24 cellular contexts compared by ENCODE assay signal in genomic region chr4:34193451-34194154, GRCh38.
A peak's percentile ranks its signal among the peaks of the same experiment; 100 is the strongest.
DNase-seq lines count a peak whose midpoint lies in the region; ATAC-seq and TF ChIP-seq lines count a peak whose summit lies in the region.
"Had no signal": no experiment of that assay in that cellular context is flagged by ENCODE, and none has a peak within 500 bp of the region (broad histone marks: within the 10 kb centered on the region; RNA-seq: fewer than 3 reads in every experiment).

No MANE protein-coding gene starts in this region.

- H3K9me3 ChIP-seq in IMR-90 (ENCODE audit: control insufficient read depth, insufficient read depth, low read length): no peaks in the 10 kb centered on the region
- no peaks in the 10 kb centered on the region for H3K9me3 ChIP-seq in neuronal stem cell (replicated peaks in 1 of 2; ENCODE audit: control insufficient read depth in 2 of 2, insufficient read depth in 1 of 2, low read depth in 1 of 2, low read length in 2 of 2)
- H3K9me3 ChIP-seq: BLaER1, body of pancreas, colonic mucosa, left ventricle myocardium inferior, upper lobe of left lung had no signal

- peaks cover 9% of the 10 kb centered on the region for H3K9me3 Mint-ChIP-seq in mesothelial cell of epicardium
- H3K9me3 Mint-ChIP-seq: neural crest cell had no signal

- DNase-seq in A172 (ENCODE audit: low spot score): peak; percentile 32
- peak; percentile 50 for DNase-seq in IMR-90
- DNase-seq in cardiac fibroblast (ENCODE audit: low read depth in 2 of 2): peak; percentile 48 to 54
- DNase-seq in fibroblast of villous mesenchyme (ENCODE audit: low read depth): peak; percentile 42
- no peak for DNase-seq in neuronal stem cell (ENCODE audit: low spot score)
- no peak for DNase-seq in pons (ENCODE audit: low spot score)
- DNase-seq in mesothelial cell of epicardium (ENCODE audit: low spot score in 2 of 2, unreplicated experiment in 2 of 2): no peak
- DNase-seq in 8988T: no peak
- DNase-seq: activated CD4-positive, alpha-beta T cell treated with anti-CD3 and anti-CD28 coated beads for 36 hours; activated naive CD4-positive, alpha-beta T cell treated with anti-CD3 and anti-CD28 coated beads, Interleukin-2, amount 50 U/mL, for 16 hours; activated T-cell treated with anti-CD3 and anti-CD28 coated beads, Interleukin-2, amount 50 U/mL, for 72 hours; body of pancreas; Calu3; colonic mucosa; left ventricle myocardium inferior; MM.1S; NCI-H1436; NCI-H2171; NCI-H69; stimulated activated CD4-positive, alpha-beta T cell treated with anti-CD3 and anti-CD28 coated beads, Interleukin-12 subunit alpha, Interleukin-12 subunit beta, amount 100 ng/mL, for 4 hours; T-helper 1 cell; upper lobe of left lung had no signal

- peak overlapping the region; percentile 81 for H2BK5ac ChIP-seq in IMR-90 (ENCODE audit: low read depth, low read length, poor library complexity, severe bottlenecking)
- no peak overlapping the region for H2BK5ac ChIP-seq in neuronal stem cell (ENCODE audit: low read length)

- 0 out of 2 replicates have a peak overlapping the region, but pooled peaks have one; percentile 13 for H3K23ac ChIP-seq in IMR-90 (ENCODE audit: low read depth, low read length)
- H3K23ac ChIP-seq in neuronal stem cell (ENCODE audit: low read depth, low read length, poor library complexity): no peak overlapping the region

- no peak overlapping the region for H2AK9ac ChIP-seq in IMR-90 (replicated peaks; ENCODE audit: low read depth, low read length, poor library complexity)

- no peaks in the 10 kb centered on the region for H4K20me1 ChIP-seq in IMR-90 (ENCODE audit: insufficient read depth, low read length)
- H4K20me1 ChIP-seq: BLaER1 had no signal

- H2AK5ac ChIP-seq in IMR-90 (ENCODE audit: low read depth, low read length): peak overlapping the region; percentile 86; the same call in 1 of the 2 replicates
- no peak overlapping the region for H2AK5ac ChIP-seq in neuronal stem cell (ENCODE audit: low read depth, low read length)

- H3K79me1 ChIP-seq in IMR-90 (ENCODE audit: low read depth in 1 of 2, low read length in 2 of 2): no peaks in the 10 kb centered on the region
- H3K79me1 ChIP-seq in neuronal stem cell (ENCODE audit: low read depth, low read length): no peaks in the 10 kb centered on the region

- in situ Hi-C loops in IMR-90 (cut with MboI; ENCODE audit: low sequenced_read_pairs): no loop called here

- H2BK12ac ChIP-seq in neuronal stem cell (ENCODE audit: low read length): no peak overlapping the region

- CTCF ChIA-PET in IMR-90 (lab: Yijun Ruan, JAX): no interaction called here

- TF ChIP-seq CTCF in IMR-90 (conservative IDR thresholded peaks at IDR 0.05; ENCODE audit: low read depth, low read length): no peak
- no peak for TF ChIP-seq CTCF in cardiac fibroblast (IDR thresholded peaks at IDR 0.05; ENCODE audit: low read depth, low read length)
- TF ChIP-seq CTCF in fibroblast of villous mesenchyme (IDR thresholded peaks at IDR 0.05; ENCODE audit: insufficient read depth, low read depth, low read length): no peak
- no peak for TF ChIP-seq CTCF in mesothelial cell of epicardium (IDR thresholded peaks at IDR 0.05; ENCODE audit: unreplicated experiment)

- no peak overlapping the region; the same call in 1 of the 2 replicates for H3K56ac ChIP-seq in IMR-90 (ENCODE audit: extremely low read depth, insufficient read depth, low read length)

- H3K27me3 ChIP-seq in IMR-90 (ENCODE audit: control insufficient read depth, insufficient read depth, low read length): no peaks in the 10 kb centered on the region
- H3K27me3 ChIP-seq in neuronal stem cell (ENCODE audit: control insufficient read depth in 3 of 3, insufficient read depth in 3 of 3, low read depth in 1 of 3, low read length in 3 of 3): no peaks in the 10 kb centered on the region
- H3K27me3 ChIP-seq: BLaER1, body of pancreas, colonic mucosa, upper lobe of left lung had no signal

- H3K36me3 Mint-ChIP-seq in mesothelial cell of epicardium: no peaks in the 10 kb centered on the region

- H3K27ac ChIP-seq in IMR-90 (ENCODE audit: insufficient read depth, low read length) (no peak overlapping the region), neuronal stem cell (replicated peaks; ENCODE audit: low read length) (no peak overlapping the region)
- H3K27ac ChIP-seq: BLaER1, body of pancreas, colonic mucosa, left ventricle myocardium inferior, upper lobe of left lung had no signal

- no peak overlapping the region for H3K27ac Mint-ChIP-seq in mesothelial cell of epicardium
- H3K27ac Mint-ChIP-seq: activated CD4-positive, alpha-beta T cell treated with anti-CD3 and anti-CD28 coated beads for 36 hours; activated T-cell treated with anti-CD3 and anti-CD28 coated beads, Interleukin-2, amount 50 U/mL, for 72 hours had no signal

- peak overlapping the region; percentile 84; the same call in 1 of the 2 replicates for H2BK20ac ChIP-seq in IMR-90 (ENCODE audit: low read depth, low read length)

- TF ChIP-seq POLR2A in IMR-90 (IDR thresholded peaks at IDR 0.05; ENCODE audit: low read depth, low read length): no peak

- peak; percentile 83 for ATAC-seq in IMR-90 (ENCODE audit: low read depth)
- ATAC-seq: activated CD4-positive, alpha-beta T cell treated with anti-CD3 and anti-CD28 coated beads for 36 hours; activated T-cell treated with anti-CD3 and anti-CD28 coated beads, Interleukin-2, amount 50 U/mL, for 72 hours; body of pancreas had no signal

- WGBS in IMR-90 (ENCODE audit: extremely low coverage in 2 of 2, insufficient read length in 1 of 2), 2 experiments: no CpG with 5 or more reads among the region's 5 CpGs
- 100% methylated on average over 1 of the region's 5 CpGs; no CpG with 5 or more reads in 1 of the 2 donors for WGBS in neuronal stem cell (ENCODE audit: extremely low coverage in 2 of 2, insufficient read length in 2 of 2, insufficient replicate concordance in 1 of 2), 2 donors

- peak overlapping the region; percentile 71 for H4K91ac ChIP-seq in IMR-90 (ENCODE audit: insufficient read depth, low read depth, low read length)
- H4K91ac ChIP-seq in neuronal stem cell (ENCODE audit: low read depth, low read length, poor library complexity): no peak overlapping the region

- intact Hi-C loops in IMR-90 (cut with micrococcal nuclease): no loop called here

- H3K14ac ChIP-seq in IMR-90 (replicated peaks; ENCODE audit: low read depth, low read length) (peak overlapping the region; percentile 42; the same call in 1 of the 2 replicates), neuronal stem cell (ENCODE audit: low read length) (no peak overlapping the region)

- no peaks in the 10 kb centered on the region for H3K36me3 ChIP-seq in IMR-90 (ENCODE audit: control insufficient read depth, insufficient read depth, low read length)
- H3K36me3 ChIP-seq in neuronal stem cell (replicated peaks in 1 of 2; ENCODE audit: control insufficient read depth in 2 of 2, insufficient read depth in 2 of 2, low read length in 2 of 2): no peaks in the 10 kb centered on the region
- H3K36me3 ChIP-seq: BLaER1, colonic mucosa, left ventricle myocardium inferior, upper lobe of left lung had no signal

- dilution Hi-C loops in IMR-90 (cut with HindIII; ENCODE audit: low sequenced_read_pairs, unreplicated experiment): no loop called here

- peak overlapping the region; percentile 12; the same call in 1 of the 2 replicates for H3K4ac ChIP-seq in IMR-90 (ENCODE audit: low read depth, low read length)
- H3K4ac ChIP-seq in neuronal stem cell (ENCODE audit: low read length): no peak overlapping the region

- peak overlapping the region; percentile 90; the same call in 1 of the 2 replicates for H3K4me2 ChIP-seq in IMR-90 (ENCODE audit: low read depth, low read length)
- no peak overlapping the region for H3K4me2 ChIP-seq in neuronal stem cell (ENCODE audit: insufficient read depth, low read length, poor library complexity, severe bottlenecking)
- H3K4me2 ChIP-seq: BLaER1 had no signal

- H3K27me3 Mint-ChIP-seq in mesothelial cell of epicardium (ENCODE audit: low read depth): no peaks in the 10 kb centered on the region
- H3K27me3 Mint-ChIP-seq: activated CD4-positive, alpha-beta T cell treated with anti-CD3 and anti-CD28 coated beads for 36 hours had no signal

- H3K4me3 Mint-ChIP-seq in mesothelial cell of epicardium: no peak overlapping the region
- H3K4me3 Mint-ChIP-seq: activated CD4-positive, alpha-beta T cell treated with anti-CD3 and anti-CD28 coated beads for 36 hours; activated T-cell treated with anti-CD3 and anti-CD28 coated beads, Interleukin-2, amount 50 U/mL, for 72 hours; neural crest cell had no signal

- TF ChIP-seq RAD21 in IMR-90 (IDR thresholded peaks at IDR 0.05; ENCODE audit: low read length): no peak

- no peak overlapping the region for H3K4me3 ChIP-seq in IMR-90 (ENCODE audit: insufficient read depth, low read depth, low read length)
- no peak overlapping the region for H3K4me3 ChIP-seq in cardiac fibroblast (replicated peaks in 1 of 2; ENCODE audit: low read depth in 2 of 2, low read length in 2 of 2)
- no peak overlapping the region for H3K4me3 ChIP-seq in fibroblast of villous mesenchyme (ENCODE audit: low read depth, low read length)
- no peak overlapping the region for H3K4me3 ChIP-seq in neuronal stem cell (ENCODE audit: low read length in 2 of 2)
- H3K4me3 ChIP-seq: BLaER1, body of pancreas, colonic mucosa, left ventricle myocardium inferior, upper lobe of left lung had no signal

- H3K4me1 ChIP-seq in IMR-90 (ENCODE audit: control insufficient read depth, insufficient read depth, low read length) (peaks cover 3% of the 10 kb centered on the region; the same call in 1 of the 2 replicates), neuronal stem cell (ENCODE audit: control insufficient read depth in 2 of 2, insufficient read depth in 1 of 2, low read depth in 1 of 2, low read length in 2 of 2) (no peaks in the 10 kb centered on the region)
- H3K4me1 ChIP-seq: BLaER1, body of pancreas, colonic mucosa, left ventricle myocardium inferior, upper lobe of left lung had no signal

- BruUV-seq in IMR-90 (replicated peaks; lab: Mats Ljungman, UMichigan): no TSS peak

- H3K9ac ChIP-seq in IMR-90 (ENCODE audit: low read depth, low read length) (no peak overlapping the region), neuronal stem cell (ENCODE audit: low read depth, low read length, poor library complexity) (no peak overlapping the region)
- H3K9ac ChIP-seq: BLaER1 had no signal

- H3K18ac ChIP-seq in IMR-90 (ENCODE audit: low read depth, low read length) (peak overlapping the region; percentile 77; the same call in 1 of the 2 replicates), neuronal stem cell (ENCODE audit: low read length) (no peak overlapping the region)

- H2BK15ac ChIP-seq in IMR-90 (ENCODE audit: low read depth, low read length) (peak overlapping the region; percentile 59; the same call in 2 of the 3 replicates), neuronal stem cell (ENCODE audit: low read length) (no peak overlapping the region)

- H2BK120ac ChIP-seq in IMR-90 (ENCODE audit: low read depth, low read length) (peak overlapping the region; percentile 50), neuronal stem cell (ENCODE audit: low read depth, low read length) (no peak overlapping the region)

- H3K4me1 Mint-ChIP-seq in mesothelial cell of epicardium: peaks cover 4% of the 10 kb centered on the region
- H3K4me1 Mint-ChIP-seq: activated CD4-positive, alpha-beta T cell treated with anti-CD3 and anti-CD28 coated beads for 36 hours; neural crest cell had no signal

- no peak overlapping the region for H2AFZ ChIP-seq in IMR-90 (replicated peaks; ENCODE audit: low read length, poor library complexity)
- H2AFZ ChIP-seq in neuronal stem cell (ENCODE audit: low read length): no peak overlapping the region

- H4K5ac ChIP-seq in IMR-90 (ENCODE audit: low read depth, low read length): peak overlapping the region; percentile 44; the same call in 1 of the 2 replicates

- POLR2A ChIA-PET in IMR-90 (lab: Charles Lee; ENCODE audit: unreplicated experiment): no interaction called here

- H3K9me1 ChIP-seq in IMR-90 (ENCODE audit: insufficient read depth, low read length): peaks cover 4% of the 10 kb centered on the region; the same call in 1 of the 2 replicates

- H4K8ac ChIP-seq in IMR-90 (ENCODE audit: low read depth in 2 of 2, low read length in 2 of 2) (peak overlapping the region in 1 of 2 experiments; percentile 66; a peak in 1 of 4 replicates), neuronal stem cell (ENCODE audit: low read depth, low read length) (no peak overlapping the region)

Comparison
In these comparisons a context has a peak if more than half of its experiments do, and no peak if none do; other contexts are left out.
1. DNase-seq: peak in A172 (single experiment), IMR-90 (single experiment), cardiac fibroblast (2 of 2) and fibroblast of villous mesenchyme (single experiment); none in neuronal stem cell (single experiment), pons (single experiment), mesothelial cell of epicardium (0 of 2) and 8988T (single experiment).